ENCODE assay signal across 8 cellular contexts in genomic region chr11:47269829-47270305, GRCh38. TPM values are rescaled to one million over a fixed set of nuclear protein-coding genes. Genes with fewer than 3 reads are reported as not detected.
DNase-seq lines count a peak whose midpoint lies in the region; ATAC-seq and TF ChIP-seq lines count a peak whose summit lies in the region.

TSS of gene MADD (plus strand) at chr11:47270133.

- intact Hi-C loops in T-helper 2 cell treated with Interferon-gamma antibody and Interleukin-4, amounts not matched to agents 100 ng/mL and 5 ng/mL, for 36 hours (cut with micrococcal nuclease) = loop anchor here (1.0 kb wide), 7 partner anchors 22 to 497 kb away; partner anchors contain the start of genes ACP2, CELF1, DDB2 and FNBP4
- intact Hi-C loops in sciatic nerve (cut with DNase I) = no loop called here

- TF ChIP-seq CTCF in astrocyte of the cerebellum (IDR thresholded peaks at IDR 0.05; ENCODE audit: low read depth, low read length, missing control alignments) = no peak

- in situ Hi-C loops in astrocyte of the cerebellum (cut with HindIII; ENCODE audit: low sequenced_read_pairs) = no loop called here

- H3K4me3 ChIP-seq in astrocyte of the cerebellum (ENCODE audit: low read depth, low read length) = peak within 1 kb of the TSS; percentile 65

- peak; percentile 89 for DNase-seq in NCI-H146 (lab: John Stamatoyannopoulos, UW)
- no peak for DNase-seq in astrocyte of the cerebellum (ENCODE audit: low read depth)
- peak; percentile 70 to 89 for DNase-seq in hippocampal formation (lab: John Stamatoyannopoulos, UW)
- peak; percentile 90 for DNase-seq in sciatic nerve (ENCODE audit: low spot score)
- DNase-seq in kidney glomerular epithelial cell (lab: John Stamatoyannopoulos, UW) = no peak

- ATAC-seq in GM18498 (IDR thresholded peaks at IDR 0.05; ENCODE audit: unreplicated experiment) (peak; percentile 75), HG02763 (IDR thresholded peaks at IDR 0.05; ENCODE audit: unreplicated experiment) (peak; percentile 76), sciatic nerve (peak; percentile 88)

RNA-seq across cellular contexts. Expression of gene MADD, which starts in this region (rescaled TPM):
- 99.7 and 100 TPM in 2 replicates for total RNA-seq in T-helper 2 cell treated with Interferon-gamma antibody and Interleukin-4, amounts not matched to agents 100 ng/mL and 5 ng/mL, for 36 hours
- 52.3 TPM for total RNA-seq in sciatic nerve

Comparison
In these comparisons a context has a peak if more than half of its experiments do, and no peak if none do; other contexts are left out.
1. DNase-seq: peak in NCI-H146 (single experiment), hippocampal formation (2 of 2) and sciatic nerve (single experiment); none in astrocyte of the cerebellum (single experiment) and kidney glomerular epithelial cell (single experiment).
2. Peak in every context shown above with its lines, with median percentiles within 50 percentile points of each other: ATAC-seq.